ENCODE assay signal across 11 cellular contexts in genomic region chr11:114164546-114164945, GRCh38.
DNase-seq lines count a peak whose midpoint lies in the region; ATAC-seq and TF ChIP-seq lines count a peak whose summit lies in the region.
"Had no signal": no experiment of that assay in that cellular context is flagged by ENCODE, and none has a peak within 500 bp of the region (broad histone marks: within the 10 kb centered on the region; RNA-seq: fewer than 3 reads in every experiment).

No MANE protein-coding gene starts in this region.

- H3K27me3 Mint-ChIP-seq in osteocyte (ENCODE audit: unreplicated experiment), result no peaks in the 10 kb centered on the region
- no peaks in the 10 kb centered on the region for H3K27me3 Mint-ChIP-seq in WTC11 (ENCODE audit: low read depth)

- no peak for TF ChIP-seq CTCF in heart right ventricle (IDR thresholded peaks at IDR 0.05)
- no peak for TF ChIP-seq CTCF in osteocyte (IDR thresholded peaks at IDR 0.05)
- TF ChIP-seq CTCF in WTC11 (IDR thresholded peaks at IDR 0.05), result no peak

- no peak for DNase-seq in heart right ventricle
- DNase-seq in Right ventricle myocardium inferior (ENCODE audit: missing footprints), result no peak
- DNase-seq in epithelial cell of prostate (ENCODE audit: low read depth, low spot score), result no peak
- DNase-seq in osteocyte (ENCODE audit: extremely low spot score, unreplicated experiment), result no peak
- no peak for DNase-seq in WTC11 (ENCODE audit: low spot score)
- DNase-seq in HK-2 (ENCODE audit: unreplicated experiment), result no peak
- DNase-seq: activated CD4-positive, alpha-beta T cell treated with anti-CD3 and anti-CD28 coated beads, Interleukin-2, amount 50 U/mL, for 4 hours; NCI-H82 had no signal

- POLR2A ChIA-PET in WTC11 (lab: Charles Lee), result no interaction called here

- no peak for ATAC-seq in heart right ventricle
- no peak for ATAC-seq in Right ventricle myocardium inferior
- no peak for ATAC-seq in WTC11
- ATAC-seq in HG03432 (IDR thresholded peaks at IDR 0.05; ENCODE audit: unreplicated experiment), result no peak
- ATAC-seq: esophagus mucosa had no signal

- H3K4me1 ChIP-seq in heart right ventricle (peaks cover 80 to 99% (median 94%) of the 10 kb centered on the region in 9 donors), urinary bladder (ENCODE audit: insufficient read depth) (peaks cover 8% of the 10 kb centered on the region)

- H3K27ac ChIP-seq in heart right ventricle, result peak overlapping the region; percentile 87 to 100 (median 97)
- peak overlapping the region; percentile 93 for H3K27ac ChIP-seq in epithelial cell of prostate
- peak overlapping the region; percentile 80 for H3K27ac ChIP-seq in urinary bladder (ENCODE audit: low read depth)

- intact Hi-C loops in heart right ventricle (cut with DNase I), result loop anchor here in 5 of 10 donors (2.0 to 5.0 kb wide), 3 partner anchors 14 to 107 kb away; partner anchors contain the start of gene ZBTB16 (in 1 of the 5)
- intact Hi-C loops in Right ventricle myocardium inferior (cut with DNase I), result loop anchor here (5.0 kb wide), 1 partner anchor 52 kb away; no protein-coding TSS in a partner anchor

- H3K9me3 ChIP-seq in heart right ventricle, result no peaks in the 10 kb centered on the region

- CTCF ChIA-PET in WTC11 (lab: Charles Lee), result no interaction called here

- H3K36me3 ChIP-seq in heart right ventricle (no peaks in the 10 kb centered on the region), urinary bladder (ENCODE audit: insufficient read depth) (no peaks in the 10 kb centered on the region)

- H3K36me3 Mint-ChIP-seq in osteocyte (ENCODE audit: unreplicated experiment), result no peaks in the 10 kb centered on the region
- no peaks in the 10 kb centered on the region for H3K36me3 Mint-ChIP-seq in WTC11

- no peaks in the 10 kb centered on the region for H3K9me3 Mint-ChIP-seq in osteocyte (ENCODE audit: unreplicated experiment)
- H3K9me3 Mint-ChIP-seq in WTC11, result no peaks in the 10 kb centered on the region

- WGBS in heart right ventricle, 2 donors, result 81 to 91% methylated on average over 9 of the region's 9 CpGs
- WGBS in urinary bladder, result 92% methylated on average over 9 of the region's 9 CpGs

- H3K4me3 Mint-ChIP-seq in osteocyte (ENCODE audit: unreplicated experiment) (peak overlapping the region; percentile 22), WTC11 (no peak overlapping the region)

- peaks cover 99% of the 10 kb centered on the region for H3K4me1 Mint-ChIP-seq in osteocyte (ENCODE audit: unreplicated experiment)
- peaks cover 44% of the 10 kb centered on the region for H3K4me1 Mint-ChIP-seq in WTC11

- H3K4me3 ChIP-seq in heart right ventricle (no peak overlapping the region), urinary bladder (ENCODE audit: low read depth, low read length) (no peak overlapping the region)

- H3K27ac Mint-ChIP-seq in osteocyte (ENCODE audit: unreplicated experiment) (peak overlapping the region; percentile 99), WTC11 (no peak overlapping the region)

- H3K27me3 ChIP-seq in heart right ventricle, result no peaks in the 10 kb centered on the region

TF ChIP-seq in WTC11, 78 proteins besides CTCF, POLR2A, EP300 and RAD21:
- no peak for TF ChIP-seq ATF2 (CRISPR knock-in tag; IDR thresholded peaks at IDR 0.05; ENCODE audit: borderline replicate concordance, low read depth)
- TF ChIP-seq, protein P1, sequence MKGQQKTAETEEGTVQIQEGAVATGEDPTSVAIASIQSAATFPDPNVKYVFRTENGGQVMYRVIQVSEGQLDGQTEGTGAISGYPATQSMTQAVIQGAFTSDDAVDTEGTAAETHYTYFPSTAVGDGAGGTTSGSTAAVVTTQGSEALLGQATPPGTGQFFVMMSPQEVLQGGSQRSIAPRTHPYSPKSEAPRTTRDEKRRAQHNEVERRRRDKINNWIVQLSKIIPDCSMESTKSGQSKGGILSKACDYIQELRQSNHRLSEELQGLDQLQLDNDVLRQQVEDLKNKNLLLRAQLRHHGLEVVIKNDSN (CRISPR knock-in tag; IDR thresholded peaks at IDR 0.05), result no peak
- no peak for TF ChIP-seq USF2 (CRISPR knock-in tag; IDR thresholded peaks at IDR 0.05)
- TF ChIP-seq EMX1 (CRISPR knock-in tag; IDR thresholded peaks at IDR 0.05), result no peak
- TF ChIP-seq STAT6 (CRISPR knock-in tag; conservative IDR thresholded peaks at IDR 0.05; ENCODE audit: low read depth), result no peak
- TF ChIP-seq, protein P2, sequence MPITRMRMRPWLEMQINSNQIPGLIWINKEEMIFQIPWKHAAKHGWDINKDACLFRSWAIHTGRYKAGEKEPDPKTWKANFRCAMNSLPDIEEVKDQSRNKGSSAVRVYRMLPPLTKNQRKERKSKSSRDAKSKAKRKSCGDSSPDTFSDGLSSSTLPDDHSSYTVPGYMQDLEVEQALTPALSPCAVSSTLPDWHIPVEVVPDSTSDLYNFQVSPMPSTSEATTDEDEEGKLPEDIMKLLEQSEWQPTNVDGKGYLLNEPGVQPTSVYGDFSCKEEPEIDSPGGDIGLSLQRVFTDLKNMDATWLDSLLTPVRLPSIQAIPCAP (CRISPR knock-in tag; IDR thresholded peaks at IDR 0.05), result no peak
TF ChIP-seq in WTC11: peak in this region for 0.
